Comparison of ENCODE assay signal across 7 cellular contexts in genomic region chr4:38177792-38178665, GRCh38.
DNase-seq lines count a peak whose midpoint lies in the region; ATAC-seq and TF ChIP-seq lines count a peak whose summit lies in the region.

No MANE protein-coding gene starts in this region.

- H3K4me3 ChIP-seq in right atrium auricular region: no peak overlapping the region

- no peaks in the 10 kb centered on the region for H3K36me3 ChIP-seq in right atrium auricular region

- H3K27ac ChIP-seq in right atrium auricular region: peak overlapping the region in 1 of 2 donors; percentile 47

- H3K9me3 ChIP-seq in right atrium auricular region: no peaks in the 10 kb centered on the region

- POLR2A ChIA-PET in HEK293T (lab: Yijun Ruan, JAX): no interaction called here

- DNase-seq in NCI-H226: peak; percentile 75
- DNase-seq in activated T-cell treated with anti-CD3 and anti-CD28 coated beads, Interleukin-2, amount 50 U/mL, for 1 hour: peak; percentile 56
- peak; percentile 88 for DNase-seq in right atrium auricular region (ENCODE audit: low spot score)
- DNase-seq in stimulated activated CD8-positive, alpha-beta memory T cell treated with anti-CD3 and anti-CD28 coated beads, Interleukin-4, amount 100 ng/mL, for 48 hours: peak; percentile 62
- DNase-seq in NCI-H2227 (lab: John Stamatoyannopoulos, UW; ENCODE audit: unreplicated experiment): no peak
- DNase-seq in HEK293T (ENCODE audit: extremely low spot score): no peak

- peaks cover 0 to 11% of the 10 kb centered on the region in 2 donors for H3K4me1 ChIP-seq in right atrium auricular region

- H3K27me3 ChIP-seq in right atrium auricular region: no peaks in the 10 kb centered on the region

- TF ChIP-seq CTCF in right atrium auricular region (IDR thresholded peaks at IDR 0.05): no peak

- ATAC-seq in GM19452 (IDR thresholded peaks at IDR 0.05; ENCODE audit: unreplicated experiment): no peak

- CTCF ChIA-PET in HEK293T (lab: Yijun Ruan, JAX): interaction anchor here (0.6 to 2.4 kb wide), 8 partner anchors 54 to 681 kb away, joined by 3 to 12 read pairs (median 5); no protein-coding TSS in a partner anchor

TF ChIP-seq in HEK293T, 16 proteins besides CTCF, POLR2A, EP300 and RAD21:
- no peak for TF ChIP-seq LEF1 (IDR thresholded peaks at IDR 0.05; ENCODE audit: borderline replicate concordance)
- TF ChIP-seq CTBP1 (IDR thresholded peaks at IDR 0.05; ENCODE audit: borderline replicate concordance): no peak
- TF ChIP-seq ARNT (IDR thresholded peaks at IDR 0.05): no peak
- TF ChIP-seq PKNOX1 (IDR thresholded peaks at IDR 0.05): no peak
- TF ChIP-seq FOXK2 (IDR thresholded peaks at IDR 0.05): no peak
- no peak for TF ChIP-seq FOXA1 (IDR thresholded peaks at IDR 0.05)
- TF ChIP-seq TARDBP (IDR thresholded peaks at IDR 0.05): no peak
- TF ChIP-seq ELF4 (IDR thresholded peaks at IDR 0.05): no peak
- no peak for TF ChIP-seq BHLHE40 (IDR thresholded peaks at IDR 0.05; ENCODE audit: borderline replicate concordance)
- no peak for TF ChIP-seq SP1 (IDR thresholded peaks at IDR 0.05)
- TF ChIP-seq FOXM1 (IDR thresholded peaks at IDR 0.05; ENCODE audit: borderline replicate concordance): no peak
- TF ChIP-seq L3MBTL2 (conservative IDR thresholded peaks at IDR 0.05): no peak
- TF ChIP-seq SUZ12 (IDR thresholded peaks at IDR 0.05): no peak
- TF ChIP-seq HDGF (IDR thresholded peaks at IDR 0.05; ENCODE audit: borderline replicate concordance): no peak
- TF ChIP-seq ZNF384 (IDR thresholded peaks at IDR 0.05): no peak
- no peak for TF ChIP-seq NFRKB (IDR thresholded peaks at IDR 0.05)

Comparison
In these comparisons a context has a peak if more than half of its experiments do, and no peak if none do; other contexts are left out.
1. DNase-seq: peak in NCI-H226 (single experiment), activated T-cell treated with anti-CD3 and anti-CD28 coated beads, Interleukin-2, amount 50 U/mL, for 1 hour (single experiment), right atrium auricular region (single experiment) and stimulated activated CD8-positive, alpha-beta memory T cell treated with anti-CD3 and anti-CD28 coated beads, Interleukin-4, amount 100 ng/mL, for 48 hours (single experiment); none in NCI-H2227 (single experiment) and HEK293T (single experiment).